In genomic region chr20:49283176-49283702, GRCh38 we compare ENCODE assay signal across 8 cellular contexts. TPM values are rescaled to one million over a fixed set of nuclear protein-coding genes. Genes with fewer than 3 reads are reported as not detected.
DNase-seq lines count a peak whose midpoint lies in the region; TF ChIP-seq lines count a peak whose summit lies in the region.

No MANE protein-coding gene starts in this region.

- H3K36me3 ChIP-seq in SU-DHL-6 (ENCODE audit: low read length) (peaks cover 94% of the 10 kb centered on the region), smooth muscle cell (ENCODE audit: low read depth) (no peaks in the 10 kb centered on the region)

- peaks cover 85% of the 10 kb centered on the region for H3K4me1 Mint-ChIP-seq in activated CD4-positive, alpha-beta T cell treated with anti-CD3 and anti-CD28 coated beads, Interleukin-2, amount 10 ng/mL, durations not matched to agents 7 days and 5 days

- H3K9me3 ChIP-seq in SU-DHL-6 (ENCODE audit: insufficient read depth, low read length) (peaks cover 4% of the 10 kb centered on the region; the same call in 1 of the 2 replicates), smooth muscle cell (replicated peaks; ENCODE audit: low read depth) (no peaks in the 10 kb centered on the region)

- no peak for TF ChIP-seq CTCF in SU-DHL-6 (IDR thresholded peaks at IDR 0.05; ENCODE audit: insufficient read depth, low read length, poor library complexity, severe bottlenecking)
- no peak for TF ChIP-seq CTCF in smooth muscle cell (IDR thresholded peaks at IDR 0.05; ENCODE audit: borderline replicate concordance, insufficient read depth, poor library complexity, severe bottlenecking)

- H3K27ac Mint-ChIP-seq in activated CD4-positive, alpha-beta T cell treated with anti-CD3 and anti-CD28 coated beads, Interleukin-2, amount 10 ng/mL, durations not matched to agents 7 days and 5 days = peak overlapping the region; percentile 31

- DNase-seq in activated CD4-positive, alpha-beta T cell treated with anti-CD3 and anti-CD28 coated beads, Interleukin-2, amount 10 ng/mL, durations not matched to agents 7 days and 5 days = no peak
- no peak for DNase-seq in activated CD4-positive, alpha-beta T cell treated with anti-CD3 and anti-CD28 coated beads for 48 hours
- DNase-seq in erythroblast (lab: John Stamatoyannopoulos, UW) (no peak), smooth muscle cell (lab: John Stamatoyannopoulos, UW; ENCODE audit: unreplicated experiment) (no peak), putamen (ENCODE audit: low spot score) (no peak), AG08395 (ENCODE audit: low spot score) (no peak), NCI-H1105 (lab: John Stamatoyannopoulos, UW) (no peak)

- H3K27me3 Mint-ChIP-seq in activated CD4-positive, alpha-beta T cell treated with anti-CD3 and anti-CD28 coated beads, Interleukin-2, amount 10 ng/mL, durations not matched to agents 7 days and 5 days = no peaks in the 10 kb centered on the region

- peak overlapping the region; percentile 20 for H3K4me3 Mint-ChIP-seq in activated CD4-positive, alpha-beta T cell treated with anti-CD3 and anti-CD28 coated beads, Interleukin-2, amount 10 ng/mL, durations not matched to agents 7 days and 5 days

- H3K4me1 ChIP-seq in smooth muscle cell (ENCODE audit: low read depth) = peaks cover 77% of the 10 kb centered on the region

- CTCF ChIA-PET in activated CD4-positive, alpha-beta T cell treated with anti-CD3 and anti-CD28 coated beads, Interleukin-2, amount 10 ng/mL, durations not matched to agents 7 days and 5 days (lab: Charles Lee) = no interaction called here

- H3K36me3 Mint-ChIP-seq in activated CD4-positive, alpha-beta T cell treated with anti-CD3 and anti-CD28 coated beads, Interleukin-2, amount 10 ng/mL, durations not matched to agents 7 days and 5 days (ENCODE audit: low read depth) = peaks cover 99% of the 10 kb centered on the region

- POLR2A ChIA-PET in activated CD4-positive, alpha-beta T cell treated with anti-CD3 and anti-CD28 coated beads, Interleukin-2, amount 10 ng/mL, durations not matched to agents 7 days and 5 days (lab: Charles Lee) = no interaction called here

- no peak overlapping the region for H2AFZ ChIP-seq in SU-DHL-6 (ENCODE audit: low read depth, low read length, severe bottlenecking)
- no peak overlapping the region for H2AFZ ChIP-seq in smooth muscle cell (ENCODE audit: low read depth)

- H4K20me1 ChIP-seq in SU-DHL-6 (ENCODE audit: low read depth, low read length) (peaks cover 70% of the 10 kb centered on the region), smooth muscle cell (ENCODE audit: low read depth) (peaks cover 97% of the 10 kb centered on the region)

- TF ChIP-seq POLR2A in erythroblast (IDR thresholded peaks at IDR 0.05; ENCODE audit: low read length) = peak; percentile 44

- no peaks in the 10 kb centered on the region for H3K9me2 ChIP-seq in SU-DHL-6 (replicated peaks; ENCODE audit: insufficient read depth, low read length)

- peaks cover 70% of the 10 kb centered on the region for H3K9me3 Mint-ChIP-seq in activated CD4-positive, alpha-beta T cell treated with anti-CD3 and anti-CD28 coated beads, Interleukin-2, amount 10 ng/mL, durations not matched to agents 7 days and 5 days

- H3K27ac ChIP-seq in SU-DHL-6 (ENCODE audit: low read depth, low read length) (no peak overlapping the region), smooth muscle cell (ENCODE audit: low read depth) (peak overlapping the region; percentile 97)

- H3K4me2 ChIP-seq in SU-DHL-6 (ENCODE audit: low read depth, low read length, poor library complexity, severe bottlenecking) (peak overlapping the region; percentile 79), smooth muscle cell (peak overlapping the region; percentile 87)

- H3K4me3 ChIP-seq in SU-DHL-6 (ENCODE audit: insufficient read depth, low read length, poor library complexity, severe bottlenecking) (no peak overlapping the region), smooth muscle cell (peak overlapping the region; percentile 72)

- H3K27me3 ChIP-seq in SU-DHL-6 (ENCODE audit: low read length) = no peaks in the 10 kb centered on the region
- H3K27me3 ChIP-seq in smooth muscle cell (ENCODE audit: low read depth) = no peaks in the 10 kb centered on the region

- WGBS in smooth muscle cell (ENCODE audit: low lambda C conversion rate) = 62% methylated on average over 9 of the region's 9 CpGs

- peaks cover 96% of the 10 kb centered on the region for H3F3A ChIP-seq in SU-DHL-6 (ENCODE audit: insufficient read depth)
- H3F3A ChIP-seq in smooth muscle cell (ENCODE audit: low read depth) = peaks cover 60% of the 10 kb centered on the region

- peaks cover 85% of the 10 kb centered on the region for H3K79me2 ChIP-seq in SU-DHL-6 (ENCODE audit: insufficient read depth, low read length)
- H3K79me2 ChIP-seq in smooth muscle cell (ENCODE audit: low read depth) = peaks cover 91% of the 10 kb centered on the region

- H3K9ac ChIP-seq in SU-DHL-6 (ENCODE audit: low read length) (no peak overlapping the region), smooth muscle cell (ENCODE audit: low read depth) (no peak overlapping the region)

RNA-seq across cellular contexts. Expression of gene ZNFX1, which starts 5.4 kb away (rescaled TPM):
- 10 to 100 TPM; 79.7 to 85.3 TPM for total RNA-seq in activated CD4-positive, alpha-beta T cell treated with anti-CD3 and anti-CD28 coated beads, Interleukin-2, amount 10 ng/mL, durations not matched to agents 7 days and 5 days
- total RNA-seq in smooth muscle cell = 15.9 and 17.4 TPM in 2 replicates
- polyA plus RNA-seq in smooth muscle cell = 16.4 and 18.0 TPM in 2 replicates
